ENCODE assay signal across 23 cellular contexts in the genomic region with DNA sequence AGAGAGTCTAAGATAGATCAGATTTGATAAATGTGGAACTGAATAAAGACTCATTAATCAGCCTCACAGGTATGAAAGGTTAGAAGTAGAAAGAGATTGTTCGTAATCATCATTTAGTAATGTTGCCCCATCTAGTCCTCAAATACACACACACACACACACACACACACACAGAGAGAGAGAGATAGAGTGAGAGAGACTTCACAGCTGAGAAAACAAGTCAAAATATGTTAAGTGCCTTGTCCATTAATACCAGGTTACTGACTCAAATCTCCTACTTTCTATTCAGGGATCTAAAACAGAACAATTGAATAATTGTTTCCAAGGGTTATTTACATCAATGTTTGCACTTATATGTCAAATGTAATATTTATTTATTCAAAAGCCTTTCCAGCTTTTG.
"Had no signal": no experiment of that assay in that cellular context is flagged by ENCODE, and none has a peak within 500 bp of the region (broad histone marks: within the 10 kb centered on the region; RNA-seq: fewer than 3 reads in every experiment).

No MANE protein-coding gene starts in this region.

- H3K27me3 Mint-ChIP-seq: natural killer cell treated with Interleukin-12 subunit alpha and Interleukin-12 subunit beta and Interleukin-15 and Interleukin-18, amount 100 ng/mL, for 72 hours had no signal

- H3K27ac ChIP-seq: breast epithelium, epithelial cell of prostate, esophagus squamous epithelium, skin epidermis, testis, transverse colon had no signal

- H3K9me3 ChIP-seq: breast epithelium, esophagus squamous epithelium, mucosa of descending colon, testis, transverse colon had no signal

- H3K27me3 ChIP-seq: breast epithelium, esophagus squamous epithelium, testis, transverse colon had no signal

- H3K4me1 ChIP-seq: breast epithelium, esophagus squamous epithelium, testis, transverse colon had no signal

- H3K4me3 ChIP-seq: breast epithelium, esophagus squamous epithelium, mucosa of descending colon, skin epidermis, testis, transverse colon had no signal

- DNase-seq: activated CD4-positive, alpha-beta T cell treated with anti-CD3 and anti-CD28 coated beads for 48 hours; activated CD4-positive, alpha-beta T cell treated with anti-CD3 and anti-CD28 coated beads, Interleukin-2, amount 50 U/mL, for 48 hours; activated CD8-positive, alpha-beta memory T cell treated with anti-CD3 and anti-CD28 coated beads for 24 hours; activated effector memory CD4-positive, alpha-beta T cell treated with anti-CD3 and anti-CD28 coated beads, Interleukin-2, amount 50 U/mL, for 16 hours; activated naive CD4-positive, alpha-beta T cell treated with anti-CD3 and anti-CD28 coated beads, Interleukin-2, amount 50 U/mL, for 16 hours; amygdala; central memory CD4-positive, alpha-beta T cell; esophagus squamous epithelium; glutamatergic neuron; islet precursor cell; left ventricle myocardium superior; mucosa of descending colon; retina; stimulated activated CD4-positive, alpha-beta T cell treated with anti-CD3 and anti-CD28 coated beads, Interleukin-12 subunit alpha, Interleukin-12 subunit beta, amount 100 ng/mL, for 4 hours; stimulated activated CD4-positive, alpha-beta T cell treated with anti-CD3 and anti-CD28 coated beads, Interleukin-4, amount 100 ng/mL, for 1 hour; stimulated activated naive CD8-positive, alpha-beta T cell treated with anti-CD3 and anti-CD28 coated beads, Interleukin-15, Interleukin-2, amounts not matched to agents 100 U/mL and 50 U/mL, for 24 hours; testis; transverse colon had no signal

- H3K36me3 Mint-ChIP-seq: natural killer cell treated with Interleukin-12 subunit alpha and Interleukin-12 subunit beta and Interleukin-15 and Interleukin-18, amount 100 ng/mL, for 72 hours had no signal

- H3K4me3 Mint-ChIP-seq: natural killer cell treated with Interleukin-12 subunit alpha and Interleukin-12 subunit beta and Interleukin-15 and Interleukin-18, amount 100 ng/mL, for 72 hours had no signal

- H3K27ac Mint-ChIP-seq: natural killer cell treated with Interleukin-12 subunit alpha and Interleukin-12 subunit beta and Interleukin-15 and Interleukin-18, amount 100 ng/mL, for 72 hours had no signal

- H3K36me3 ChIP-seq: esophagus squamous epithelium, transverse colon had no signal

- ATAC-seq: left ventricle myocardium superior; mucosa of descending colon; natural killer cell treated with Interleukin-12 subunit alpha and Interleukin-12 subunit beta and Interleukin-15 and Interleukin-18, amount 100 ng/mL, for 72 hours; sciatic nerve; stimulated activated naive CD8-positive, alpha-beta T cell treated with anti-CD3 and anti-CD28 coated beads, Interleukin-15, Interleukin-2, amounts not matched to agents 100 U/mL and 50 U/mL, for 24 hours had no signal
